ENCODE assay signal across 8 cellular contexts in genomic region chr2:160214461-160215055, GRCh38. TPM values are rescaled to one million over a fixed set of nuclear protein-coding genes. Genes with fewer than 3 reads are reported as not detected.
A peak's percentile ranks its signal among the peaks of the same experiment; 100 is the strongest.
DNase-seq lines count a peak whose midpoint lies in the region; TF ChIP-seq lines count a peak whose summit lies in the region.
"Had no signal": no experiment of that assay in that cellular context is flagged by ENCODE, and none has a peak within 500 bp of the region (broad histone marks: within the 10 kb centered on the region; RNA-seq: fewer than 3 reads in every experiment).

No MANE protein-coding gene starts in this region.

- H3K4me3 ChIP-seq in foreskin fibroblast (ENCODE audit: low read depth in 1 of 2, low read length in 2 of 2): no peak overlapping the region
- no peak overlapping the region for H3K4me3 ChIP-seq in skeletal muscle satellite cell (ENCODE audit: low read length)

- no peaks in the 10 kb centered on the region for H3K36me3 ChIP-seq in skeletal muscle satellite cell (ENCODE audit: insufficient read depth, low read length)

- peaks cover 51% of the 10 kb centered on the region for H3K4me1 ChIP-seq in skeletal muscle satellite cell (ENCODE audit: control insufficient read depth, insufficient read depth, low read length)

- H3K27me3 ChIP-seq in skeletal muscle satellite cell (ENCODE audit: control insufficient read depth, insufficient read depth, low read length): no peaks in the 10 kb centered on the region

- TF ChIP-seq CTCF in foreskin fibroblast (IDR thresholded peaks at IDR 0.05; ENCODE audit: low read depth, low read length): no peak

- no peaks in the 10 kb centered on the region for H3K9me3 ChIP-seq in skeletal muscle satellite cell (replicated peaks; ENCODE audit: low read length)

- H3K9ac ChIP-seq in skeletal muscle satellite cell (ENCODE audit: low read depth, low read length): peak overlapping the region; percentile 64

- DNase-seq in HCEC 1CT: peak; percentile 82
- DNase-seq in RPMI7951 (ENCODE audit: low read depth): peak; percentile 98
- peak; percentile 88 to 93 for DNase-seq in foreskin fibroblast
- no peak for DNase-seq in OCI-M1 (lab: John Stamatoyannopoulos, UW)
- DNase-seq in stimulated activated CD4-positive, alpha-beta T cell treated with anti-CD3 and anti-CD28 coated beads, Interleukin-4, amount 100 ng/mL, for 4 hours: no peak
- DNase-seq in activated effector memory CD4-positive, alpha-beta T cell treated with anti-CD3 and anti-CD28 coated beads, Interleukin-2, amount 50 U/mL, for 16 hours: no peak

- peak overlapping the region; percentile 60 for H3K4me2 ChIP-seq in skeletal muscle satellite cell (ENCODE audit: low read length)

RNA-seq across cellular contexts. Expression of gene ITGB6, which starts 14.5 kb away (rescaled TPM):
- 0.10 and 0.36 TPM in 2 replicates for total RNA-seq in RPMI7951 (2014; rRNA removed; shearing (Covaris generic))
- 0.25 and 2.2 TPM in 2 replicates for total RNA-seq in skeletal muscle satellite cell (2012; rRNA removed)
- total RNA-seq: activated CD8-positive, alpha-beta memory T cell treated with anti-CD3 and anti-CD28 coated beads for 36 hours had no signal

Comparison
In these comparisons a context has a peak if more than half of its experiments do, and no peak if none do; other contexts are left out.
1. DNase-seq: peak in HCEC 1CT (single experiment), RPMI7951 (single experiment) and foreskin fibroblast (2 of 2); none in OCI-M1 (single experiment), stimulated activated CD4-positive, alpha-beta T cell treated with anti-CD3 and anti-CD28 coated beads, Interleukin-4, amount 100 ng/mL, for 4 hours (0 of 2) and activated effector memory CD4-positive, alpha-beta T cell treated with anti-CD3 and anti-CD28 coated beads, Interleukin-2, amount 50 U/mL, for 16 hours (single experiment).